Comparison of ENCODE assay signal across 9 cellular contexts in genomic region chr1:21770602-21771001, GRCh38. TPM values are rescaled to one million over a fixed set of nuclear protein-coding genes. Genes with fewer than 3 reads are reported as not detected.
A peak's percentile ranks its signal among the peaks of the same experiment; 100 is the strongest.
DNase-seq lines count a peak whose midpoint lies in the region; ATAC-seq and TF ChIP-seq lines count a peak whose summit lies in the region.
"Not testable (repeated sequence)": the region's sequence is repeated elsewhere in the genome, so short reads cannot be mapped to it uniquely, and the experiment has no call there.
"Had no signal": no experiment of that assay in that cellular context is flagged by ENCODE, and none has a peak within 500 bp of the region (broad histone marks: within the 10 kb centered on the region; RNA-seq: fewer than 3 reads in every experiment).

No MANE protein-coding gene starts in this region.

- H3K27me3 Mint-ChIP-seq in CD14-positive monocyte (ENCODE audit: low read depth in 3 of 3); T-helper 17 cell; dendritic cell treated with granulocyte-macrophage colony-stimulating factor and Interleukin-4, amounts not matched to agents 40 ng/mL and 50 ng/mL, for 4 days; natural killer cell treated with Interleukin-12 subunit alpha and Interleukin-12 subunit beta and Interleukin-15 and Interleukin-18, amount 100 ng/mL, for 72 hours: not testable (repeated sequence)

- not testable (repeated sequence) for DNase-seq in CD14-positive monocyte (ENCODE audit: low spot score); T-helper 17 cell; natural killer cell treated with Interleukin-12 subunit alpha and Interleukin-12 subunit beta and Interleukin-15 and Interleukin-18, amount 100 ng/mL, for 72 hours (ENCODE audit: low spot score)
- DNase-seq in posterior vena cava (ENCODE audit: low spot score) = peak; percentile 51
- DNase-seq in testis = peak; percentile 1

- WGBS in testis, 2 donors = 92 to 95% methylated on average over 9 of the region's 9 CpGs

- not testable (repeated sequence) for H3K9me3 ChIP-seq in T-helper 17 cell (ENCODE audit: control insufficient read depth, low read length, poor library complexity, severe bottlenecking); testis

- H3K27me3 ChIP-seq in testis = not testable (repeated sequence)

- not testable (repeated sequence) for H3K4me3 ChIP-seq in testis

- not testable (repeated sequence) for H3K4me1 ChIP-seq in testis

- TF ChIP-seq POLR2A in testis (IDR thresholded peaks at IDR 0.05) = not testable (repeated sequence)

- H3K36me3 ChIP-seq in testis (ENCODE audit: low read depth, missing control alignments) = not testable (repeated sequence)

- ATAC-seq in T-helper 17 cell; natural killer cell treated with Interleukin-12 subunit alpha and Interleukin-12 subunit beta and Interleukin-15 and Interleukin-18, amount 100 ng/mL, for 72 hours: not testable (repeated sequence)

- peak overlapping the region; percentile 7 to 94 (median 90) for H3K27ac Mint-ChIP-seq in CD14-positive monocyte
- H3K27ac Mint-ChIP-seq in T-helper 17 cell = peak overlapping the region; percentile 10
- peak overlapping the region; percentile 28 for H3K27ac Mint-ChIP-seq in dendritic cell treated with granulocyte-macrophage colony-stimulating factor and Interleukin-4, amounts not matched to agents 40 ng/mL and 50 ng/mL, for 4 days
- peak overlapping the region; percentile 89 to 94 for H3K27ac Mint-ChIP-seq in natural killer cell treated with Interleukin-12 subunit alpha and Interleukin-12 subunit beta and Interleukin-15 and Interleukin-18, amount 100 ng/mL, for 72 hours

- not testable (repeated sequence) for H3K27ac ChIP-seq in testis

- TF ChIP-seq CTCF in CD14-positive monocyte (IDR thresholded peaks at IDR 0.05); testis (IDR thresholded peaks at IDR 0.05): not testable (repeated sequence)

- H3K9me3 Mint-ChIP-seq in CD14-positive monocyte; dendritic cell treated with granulocyte-macrophage colony-stimulating factor and Interleukin-4, amounts not matched to agents 40 ng/mL and 50 ng/mL, for 4 days; natural killer cell treated with Interleukin-12 subunit alpha and Interleukin-12 subunit beta and Interleukin-15 and Interleukin-18, amount 100 ng/mL, for 72 hours: not testable (repeated sequence)

- not testable (repeated sequence) for H3K4me3 Mint-ChIP-seq in CD14-positive monocyte; T-helper 17 cell; dendritic cell treated with granulocyte-macrophage colony-stimulating factor and Interleukin-4, amounts not matched to agents 40 ng/mL and 50 ng/mL, for 4 days
- peak overlapping the region; percentile 40 for H3K4me3 Mint-ChIP-seq in natural killer cell treated with Interleukin-12 subunit alpha and Interleukin-12 subunit beta and Interleukin-15 and Interleukin-18, amount 100 ng/mL, for 72 hours

- H3K4me1 Mint-ChIP-seq in CD14-positive monocyte = peaks cover 84% of the 10 kb centered on the region
- H3K4me1 Mint-ChIP-seq in T-helper 17 cell = peaks cover 31% of the 10 kb centered on the region
- H3K4me1 Mint-ChIP-seq in dendritic cell treated with granulocyte-macrophage colony-stimulating factor and Interleukin-4, amounts not matched to agents 40 ng/mL and 50 ng/mL, for 4 days (ENCODE audit: low read depth) = peaks cover 64% of the 10 kb centered on the region
- peaks cover 37 to 41% of the 10 kb centered on the region in 2 donors for H3K4me1 Mint-ChIP-seq in natural killer cell treated with Interleukin-12 subunit alpha and Interleukin-12 subunit beta and Interleukin-15 and Interleukin-18, amount 100 ng/mL, for 72 hours (ENCODE audit: low read depth in 2 of 2)

- H3K36me3 Mint-ChIP-seq in CD14-positive monocyte = peaks cover 8 to 17% of the 10 kb centered on the region in 2 donors
- not testable (repeated sequence) for H3K36me3 Mint-ChIP-seq in T-helper 17 cell (ENCODE audit: low read depth); natural killer cell treated with Interleukin-12 subunit alpha and Interleukin-12 subunit beta and Interleukin-15 and Interleukin-18, amount 100 ng/mL, for 72 hours
- peaks cover 11% of the 10 kb centered on the region for H3K36me3 Mint-ChIP-seq in dendritic cell treated with granulocyte-macrophage colony-stimulating factor and Interleukin-4, amounts not matched to agents 40 ng/mL and 50 ng/mL, for 4 days (ENCODE audit: low read depth)

- intact Hi-C loops in CD14-positive monocyte (cut with micrococcal nuclease); dendritic cell treated with granulocyte-macrophage colony-stimulating factor and Interleukin-4, amounts not matched to agents 40 ng/mL and 50 ng/mL, for 4 days (cut with micrococcal nuclease); posterior vena cava (cut with DNase I); testis (cut with DNase I; ENCODE audit: low total_unique reads): not testable (repeated sequence)

RNA-seq across cellular contexts. Expression of gene USP48, which starts 12.3 kb away (rescaled TPM):
- polyA plus RNA-seq in CD14-positive monocyte (10 to 100 TPM; 26.5 to 40.2 TPM), testis (ENCODE audit: insufficient read depth, low read depth, low replicate concordance) (33.3 TPM)
- total RNA-seq in T-helper 17 cell (10 to 100 TPM; 84.3 to 93.3 TPM), posterior vena cava (10 to 100 TPM; 51.4 to 56.8 TPM), testis (10 to 100 TPM; 63.0 to 66.2 TPM)
- 100 to 1,000 TPM in 1 of 2 donors, 10 to 100 TPM in 1; 72.8 to 130 TPM for total RNA-seq in natural killer cell treated with Interleukin-12 subunit alpha and Interleukin-12 subunit beta and Interleukin-15 and Interleukin-18, amount 100 ng/mL, for 72 hours

RNA-seq across cellular contexts. Expression of gene LDLRAD2, which starts 41.5 kb away (rescaled TPM):
- polyA plus RNA-seq in CD14-positive monocyte = not detected
- not detected for total RNA-seq in T-helper 17 cell
- total RNA-seq in natural killer cell treated with Interleukin-12 subunit alpha and Interleukin-12 subunit beta and Interleukin-15 and Interleukin-18, amount 100 ng/mL, for 72 hours = not detected
- under 1 TPM; 0.24 to 0.28 TPM for total RNA-seq in posterior vena cava
- total RNA-seq in testis = 1 to 10 TPM; 1.9 TPM
- 1.3 TPM for polyA plus RNA-seq in testis (ENCODE audit: insufficient read depth, low read depth, low replicate concordance)
- total RNA-seq: CD4-positive, alpha-beta T cell; CD8-positive, alpha-beta memory T cell; GM23248 had no signal
- polyA plus RNA-seq: CD8-positive, alpha-beta memory T cell had no signal

Comparison
In these comparisons a context has a peak if more than half of its experiments do, and no peak if none do; other contexts are left out.
1. H3K27ac Mint-ChIP-seq: peak in every context shown above with its lines; median percentile 92 in natural killer cell treated with Interleukin-12 subunit alpha and Interleukin-12 subunit beta and Interleukin-15 and Interleukin-18, amount 100 ng/mL, for 72 hours; 90 in CD14-positive monocyte; 28 in dendritic cell treated with granulocyte-macrophage colony-stimulating factor and Interleukin-4, amounts not matched to agents 40 ng/mL and 50 ng/mL, for 4 days; 10 in T-helper 17 cell.